In genomic region chr1:66533804-66534745, GRCh38 we compare ENCODE assay signal across 9 cellular contexts. TPM values are rescaled to one million over a fixed set of nuclear protein-coding genes. Genes with fewer than 3 reads are reported as not detected.
DNase-seq lines count a peak whose midpoint lies in the region; ATAC-seq lines count a peak whose summit lies in the region.
"Had no signal": no experiment of that assay in that cellular context is flagged by ENCODE, and none has a peak within 500 bp of the region (broad histone marks: within the 10 kb centered on the region; RNA-seq: fewer than 3 reads in every experiment).

A gene with protein sequence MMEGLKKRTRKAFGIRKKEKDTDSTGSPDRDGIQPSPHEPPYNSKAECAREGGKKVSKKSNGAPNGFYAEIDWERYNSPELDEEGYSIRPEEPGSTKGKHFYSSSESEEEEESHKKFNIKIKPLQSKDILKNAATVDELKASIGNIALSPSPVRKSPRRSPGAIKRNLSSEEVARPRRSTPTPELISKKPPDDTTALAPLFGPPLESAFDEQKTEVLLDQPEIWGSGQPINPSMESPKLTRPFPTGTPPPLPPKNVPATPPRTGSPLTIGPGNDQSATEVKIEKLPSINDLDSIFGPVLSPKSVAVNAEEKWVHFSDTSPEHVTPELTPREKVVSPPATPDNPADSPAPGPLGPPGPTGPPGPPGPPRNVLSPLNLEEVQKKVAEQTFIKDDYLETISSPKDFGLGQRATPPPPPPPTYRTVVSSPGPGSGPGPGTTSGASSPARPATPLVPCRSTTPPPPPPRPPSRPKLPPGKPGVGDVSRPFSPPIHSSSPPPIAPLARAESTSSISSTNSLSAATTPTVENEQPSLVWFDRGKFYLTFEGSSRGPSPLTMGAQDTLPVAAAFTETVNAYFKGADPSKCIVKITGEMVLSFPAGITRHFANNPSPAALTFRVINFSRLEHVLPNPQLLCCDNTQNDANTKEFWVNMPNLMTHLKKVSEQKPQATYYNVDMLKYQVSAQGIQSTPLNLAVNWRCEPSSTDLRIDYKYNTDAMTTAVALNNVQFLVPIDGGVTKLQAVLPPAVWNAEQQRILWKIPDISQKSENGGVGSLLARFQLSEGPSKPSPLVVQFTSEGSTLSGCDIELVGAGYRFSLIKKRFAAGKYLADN (plus strand): TSS chr1:66534153. CDS start chr1:66534359, 206 bp downstream.

- ATAC-seq in GM21381 (IDR thresholded peaks at IDR 0.05; ENCODE audit: unreplicated experiment) (no peak), HG03460 (IDR thresholded peaks at IDR 0.05; ENCODE audit: unreplicated experiment) (no peak)

- DNase-seq in G401 (ENCODE audit: low spot score) (peak; percentile 95), NCI-H748 treated with DMSO at 0.1 percent for 48 hours (lab: John Stamatoyannopoulos, UW) (peak; percentile 42), dedifferentiated amniotic fluid mesenchymal stem cell (ENCODE audit: extremely low spot score) (peak; percentile 64), kidney glomerular epithelial cell (lab: John Stamatoyannopoulos, UW) (peak; percentile 45), NOMO-1 treated with DMSO at 0.1 percent for 48 hours (lab: John Stamatoyannopoulos, UW; ENCODE audit: unreplicated experiment) (no peak)

- H3K27ac ChIP-seq in skin epidermis = peak within 1 kb of the TSS in 19 of 21 experiments; percentile 22 to 79 (median 53)
- H3K27ac ChIP-seq: KMS-11 had no signal

- H3K4me3 ChIP-seq in skin epidermis = peak within 1 kb of the TSS; percentile 18 to 38 (median 26)

- in situ Hi-C loops in G401 (cut with HindIII; ENCODE audit: low sequenced_read_pairs) = no loop called here

RNA-seq across cellular contexts. Expression of the gene that starts here (rescaled TPM):
- total RNA-seq in G401 (2014; rRNA removed; shearing (Covaris generic)) = not detected in 2 replicates

Comparison
In these comparisons a context has a peak if more than half of its experiments do, and no peak if none do; other contexts are left out.
1. Peak in DNase-seq in G401; RNA of the gene not detected or under 1 TPM.